In genomic region chr22:17627961-17628303, GRCh38 we compare ENCODE assay signal across 7 cellular contexts. TPM values are rescaled to one million over a fixed set of nuclear protein-coding genes. Genes with fewer than 3 reads are reported as not detected.
A peak's percentile ranks its signal among the peaks of the same experiment; 100 is the strongest.
DNase-seq lines count a peak whose midpoint lies in the region; ATAC-seq and TF ChIP-seq lines count a peak whose summit lies in the region.

No MANE protein-coding gene starts in this region.

- TF ChIP-seq CTCF in WTC11 (IDR thresholded peaks at IDR 0.05) (no peak), smooth muscle cell (IDR thresholded peaks at IDR 0.05; ENCODE audit: borderline replicate concordance, insufficient read depth, poor library complexity, severe bottlenecking) (no peak)

- H3K27ac ChIP-seq in iPS DF 6.9 (ENCODE audit: low read length) (no peak overlapping the region), smooth muscle cell (ENCODE audit: low read depth) (peak overlapping the region; percentile 94)

- H3K27me3 ChIP-seq in HAP-1 (ENCODE audit: low read depth) (no peaks in the 10 kb centered on the region), iPS DF 6.9 (ENCODE audit: control insufficient read depth, insufficient read depth, low read length) (no peaks in the 10 kb centered on the region), smooth muscle cell (ENCODE audit: low read depth) (no peaks in the 10 kb centered on the region)

- WGBS in iPS DF 6.9 (ENCODE audit: insufficient coverage, insufficient read length) = no CpG with 5 or more reads among the region's 20 CpGs
- 28% methylated on average over 20 of the region's 20 CpGs for WGBS in smooth muscle cell (ENCODE audit: low lambda C conversion rate)

- H3K4me1 ChIP-seq in HAP-1 (no peaks in the 10 kb centered on the region; the same call in 1 of the 2 replicates), iPS DF 6.9 (ENCODE audit: control insufficient read depth, insufficient read depth, low read length) (no peaks in the 10 kb centered on the region), smooth muscle cell (ENCODE audit: low read depth) (peaks cover 13% of the 10 kb centered on the region)

- in situ Hi-C loops in HAP-1 (cut with MboI; ENCODE audit: low sequenced_read_pairs) = no loop called here

- CTCF ChIA-PET in WTC11 (lab: Charles Lee) = interaction anchor here (0.6 kb wide), 1 partner anchor 99 kb away, joined by 3 read pairs; no protein-coding TSS in a partner anchor

- no peaks in the 10 kb centered on the region for H3F3A ChIP-seq in smooth muscle cell (ENCODE audit: low read depth)

- no peaks in the 10 kb centered on the region for H3K4me1 Mint-ChIP-seq in WTC11

- peak overlapping the region; percentile 90 for H3K4me3 ChIP-seq in HAP-1
- H3K4me3 ChIP-seq in iPS DF 6.9 (ENCODE audit: low read length) = peak overlapping the region; percentile 74
- peak overlapping the region; percentile 91 for H3K4me3 ChIP-seq in smooth muscle cell

- peak overlapping the region; percentile 93 for H2AFZ ChIP-seq in smooth muscle cell (ENCODE audit: low read depth)

- peaks cover 4% of the 10 kb centered on the region; the same call in 1 of the 2 replicates for H3K36me3 Mint-ChIP-seq in WTC11

- H3K27me3 Mint-ChIP-seq in WTC11 (ENCODE audit: low read depth) = no peaks in the 10 kb centered on the region

- no peaks in the 10 kb centered on the region for H3K9me3 Mint-ChIP-seq in WTC11

- H3K9ac ChIP-seq in smooth muscle cell (ENCODE audit: low read depth) = peak overlapping the region; percentile 98

- H3K9me3 ChIP-seq in HAP-1 (no peaks in the 10 kb centered on the region), iPS DF 6.9 (ENCODE audit: control insufficient read depth, insufficient read depth, low read length) (no peaks in the 10 kb centered on the region), smooth muscle cell (replicated peaks; ENCODE audit: low read depth) (no peaks in the 10 kb centered on the region)

- peaks cover 56% of the 10 kb centered on the region for H3K79me2 ChIP-seq in smooth muscle cell (ENCODE audit: low read depth)

- POLR2A ChIA-PET in WTC11 (lab: Charles Lee) = no interaction called here

- peaks cover 42% of the 10 kb centered on the region for H4K20me1 ChIP-seq in smooth muscle cell (ENCODE audit: low read depth)

- peak overlapping the region; percentile 100 for H3K27ac Mint-ChIP-seq in WTC11

- H3K36me3 ChIP-seq in HAP-1 (replicated peaks) (peaks cover 7% of the 10 kb centered on the region; the same call in 1 of the 2 replicates), iPS DF 6.9 (ENCODE audit: control insufficient read depth, insufficient read depth, low read length) (no peaks in the 10 kb centered on the region; the same call in 1 of the 2 replicates), smooth muscle cell (ENCODE audit: low read depth) (no peaks in the 10 kb centered on the region)

- H3K4me3 Mint-ChIP-seq in WTC11 = peak overlapping the region; percentile 97

- H3K4me2 ChIP-seq in smooth muscle cell = peak overlapping the region; percentile 98

- ATAC-seq in WTC11 = no peak
- ATAC-seq in GM18867 (IDR thresholded peaks at IDR 0.05; ENCODE audit: unreplicated experiment) = no peak
- no peak for ATAC-seq in HG03521 (IDR thresholded peaks at IDR 0.05; ENCODE audit: unreplicated experiment)

- DNase-seq in HAP-1 (ENCODE audit: low spot score in 2 of 2) (no peak), WTC11 (ENCODE audit: low spot score) (no peak), iPS DF 6.9 (ENCODE audit: low read depth, low spot score) (no peak), smooth muscle cell (lab: John Stamatoyannopoulos, UW; ENCODE audit: unreplicated experiment) (no peak), H4 (ENCODE audit: low spot score) (no peak)

TF ChIP-seq in WTC11, 78 proteins besides CTCF, POLR2A, EP300 and RAD21 (continues in another document):
- TF ChIP-seq MAX (CRISPR knock-in tag; IDR thresholded peaks at IDR 0.05) (no peak), NFE2L1 (CRISPR knock-in tag; IDR thresholded peaks at IDR 0.05) (no peak), TCF7 (CRISPR knock-in tag; IDR thresholded peaks at IDR 0.05; ENCODE audit: low read depth) (no peak), GTF2I (CRISPR knock-in tag; conservative IDR thresholded peaks at IDR 0.05) (no peak), MLX (CRISPR knock-in tag; IDR thresholded peaks at IDR 0.05) (no peak), AFF4 (CRISPR knock-in tag; IDR thresholded peaks at IDR 0.05; ENCODE audit: borderline replicate concordance) (no peak)
- TF ChIP-seq, protein P1, sequence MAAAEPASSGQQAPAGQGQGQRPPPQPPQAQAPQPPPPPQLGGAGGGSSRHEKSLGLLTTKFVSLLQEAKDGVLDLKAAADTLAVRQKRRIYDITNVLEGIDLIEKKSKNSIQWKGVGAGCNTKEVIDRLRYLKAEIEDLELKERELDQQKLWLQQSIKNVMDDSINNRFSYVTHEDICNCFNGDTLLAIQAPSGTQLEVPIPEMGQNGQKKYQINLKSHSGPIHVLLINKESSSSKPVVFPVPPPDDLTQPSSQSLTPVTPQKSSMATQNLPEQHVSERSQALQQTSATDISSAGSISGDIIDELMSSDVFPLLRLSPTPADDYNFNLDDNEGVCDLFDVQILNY (CRISPR knock-in tag; IDR thresholded peaks at IDR 0.05) = no peak
- TF ChIP-seq, protein P2, sequence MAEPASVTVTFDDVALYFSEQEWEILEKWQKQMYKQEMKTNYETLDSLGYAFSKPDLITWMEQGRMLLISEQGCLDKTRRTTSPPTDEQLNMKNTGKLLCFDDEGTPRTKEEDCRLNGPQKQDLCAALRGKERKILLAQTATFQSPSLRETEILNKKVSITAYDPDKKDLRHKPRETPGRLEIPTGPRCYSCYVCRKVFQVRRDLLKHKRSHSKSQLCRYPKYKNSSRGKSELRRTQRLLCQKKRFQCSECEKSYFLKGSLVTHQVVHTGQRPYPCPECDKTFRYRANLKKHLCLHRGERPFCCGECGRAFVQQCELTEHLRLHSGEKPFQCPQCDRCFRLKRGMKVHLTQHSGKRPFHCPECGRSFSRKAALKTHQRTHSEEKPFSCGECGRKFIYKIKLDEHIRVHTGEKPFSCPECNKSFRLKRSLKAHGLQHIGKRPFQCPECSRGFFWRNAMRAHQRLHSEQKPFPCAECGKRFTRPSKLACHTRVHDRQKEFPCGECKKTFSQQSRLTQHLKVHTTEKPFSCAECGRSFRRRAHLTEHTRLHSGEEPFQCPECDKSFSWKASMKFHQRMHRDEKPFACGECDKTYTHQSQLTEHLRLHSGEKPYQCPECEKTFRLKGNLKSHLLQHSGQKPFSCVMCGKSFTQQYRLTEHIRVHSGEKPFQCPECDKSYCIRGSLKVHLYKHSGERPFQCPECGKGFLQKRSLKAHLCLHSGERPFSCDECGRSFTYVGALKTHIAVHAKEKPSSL (CRISPR knock-in tag; conservative IDR thresholded peaks at IDR 0.05) = no peak
- TF ChIP-seq, protein P3, sequence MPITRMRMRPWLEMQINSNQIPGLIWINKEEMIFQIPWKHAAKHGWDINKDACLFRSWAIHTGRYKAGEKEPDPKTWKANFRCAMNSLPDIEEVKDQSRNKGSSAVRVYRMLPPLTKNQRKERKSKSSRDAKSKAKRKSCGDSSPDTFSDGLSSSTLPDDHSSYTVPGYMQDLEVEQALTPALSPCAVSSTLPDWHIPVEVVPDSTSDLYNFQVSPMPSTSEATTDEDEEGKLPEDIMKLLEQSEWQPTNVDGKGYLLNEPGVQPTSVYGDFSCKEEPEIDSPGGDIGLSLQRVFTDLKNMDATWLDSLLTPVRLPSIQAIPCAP (CRISPR knock-in tag; IDR thresholded peaks at IDR 0.05) = no peak

RNA-seq across cellular contexts. Expression of gene ATP6V1E1, which starts 0.6 kb away (rescaled TPM):
- total RNA-seq in WTC11 (2021) = 81.1 to 88.1 TPM (median 82.3 TPM) in 3 replicates
- 98.3 and 117 TPM in 2 replicates for total RNA-seq in smooth muscle cell
- polyA plus RNA-seq in smooth muscle cell = 85.3 and 85.7 TPM in 2 replicates
- total RNA-seq in H4 (2014; rRNA removed; shearing (Covaris generic)) = 93.4 and 125 TPM in 2 replicates

RNA-seq across cellular contexts. Expression of gene BCL2L13, which starts 10.6 kb away (rescaled TPM):
- 34.6 to 38.1 TPM (median 36.4 TPM) in 3 replicates for total RNA-seq in WTC11 (2021)
- total RNA-seq in smooth muscle cell = 25.7 and 27.0 TPM in 2 replicates
- 16.7 and 28.7 TPM in 2 replicates for polyA plus RNA-seq in smooth muscle cell
- 47.0 and 51.1 TPM in 2 replicates for total RNA-seq in H4 (2014; rRNA removed; shearing (Covaris generic))
